In genomic region chr9:120212153-120212852, GRCh38 we compare ENCODE assay signal across 15 cellular contexts.
A peak's percentile ranks its signal among the peaks of the same experiment; 100 is the strongest.
DNase-seq lines count a peak whose midpoint lies in the region; ATAC-seq and TF ChIP-seq lines count a peak whose summit lies in the region.
"Had no signal": no experiment of that assay in that cellular context is flagged by ENCODE, and none has a peak within 500 bp of the region (broad histone marks: within the 10 kb centered on the region; RNA-seq: fewer than 3 reads in every experiment).

No MANE protein-coding gene starts in this region.

- H3K36me3 Mint-ChIP-seq in activated T-cell treated with anti-CD3 and anti-CD28 coated beads, Interleukin-2, amount 50 U/mL, for 4 hours (ENCODE audit: insufficient read depth) = no peaks in the 10 kb centered on the region

- no peak for TF ChIP-seq CTCF in GM13977 (IDR thresholded peaks at IDR 0.05; ENCODE audit: extremely low read depth, insufficient read depth, missing control alignments)

- peaks cover 9% of the 10 kb centered on the region for H3K27me3 Mint-ChIP-seq in activated T-cell treated with anti-CD3 and anti-CD28 coated beads, Interleukin-2, amount 50 U/mL, for 4 hours (ENCODE audit: low read depth)

- H3K4me1 Mint-ChIP-seq in activated T-cell treated with anti-CD3 and anti-CD28 coated beads, Interleukin-2, amount 50 U/mL, for 4 hours (ENCODE audit: low read depth) = no peaks in the 10 kb centered on the region

- in situ Hi-C loops in GM13977 (cut with MboI; ENCODE audit: low pct_unique_long_range_greater_than_20kb, low sequenced_read_pairs, unreplicated experiment) = no loop called here

- H3K4me3 Mint-ChIP-seq in activated T-cell treated with anti-CD3 and anti-CD28 coated beads, Interleukin-2, amount 50 U/mL, for 4 hours = no peak overlapping the region

- no peaks in the 10 kb centered on the region for H3K9me3 Mint-ChIP-seq in activated T-cell treated with anti-CD3 and anti-CD28 coated beads, Interleukin-2, amount 50 U/mL, for 4 hours

- peak; percentile 91 for ATAC-seq in GM19372 (IDR thresholded peaks at IDR 0.05; ENCODE audit: low read depth, unreplicated experiment)
- ATAC-seq in HG02678 (IDR thresholded peaks at IDR 0.05; ENCODE audit: unreplicated experiment) = peak; percentile 69
- peak; percentile 65 for ATAC-seq in HG03469 (IDR thresholded peaks at IDR 0.05; ENCODE audit: unreplicated experiment)
- no peak for ATAC-seq in activated T-cell treated with anti-CD3 and anti-CD28 coated beads, Interleukin-2, amount 50 U/mL, for 4 hours
- ATAC-seq in HG03095 (IDR thresholded peaks at IDR 0.05; ENCODE audit: unreplicated experiment) = no peak
- ATAC-seq in HG02798 (IDR thresholded peaks at IDR 0.05; ENCODE audit: poor library complexity, unreplicated experiment) = no peak
- ATAC-seq: right cardiac atrium had no signal

- DNase-seq in GM13977 (ENCODE audit: low spot score) (peak; percentile 10), kidney glomerular epithelial cell (lab: John Stamatoyannopoulos, UW) (no peak)
- no peak for DNase-seq in activated T-cell treated with anti-CD3 and anti-CD28 coated beads, Interleukin-2, amount 50 U/mL, for 4 hours
- DNase-seq: islet precursor cell, midbrain, NCI-H2029 treated with DMSO at 0.1 percent for 48 hours, NCI-H748 treated with DMSO at 0.1 percent for 48 hours, right cardiac atrium, SW 1271, WERI-Rb-1 had no signal

Comparison
In these comparisons a context has a peak if more than half of its experiments do, and no peak if none do; other contexts are left out.
1. ATAC-seq: peak in GM19372 (single experiment), HG02678 (single experiment) and HG03469 (single experiment); none in activated T-cell treated with anti-CD3 and anti-CD28 coated beads, Interleukin-2, amount 50 U/mL, for 4 hours (0 of 2), HG03095 (single experiment) and HG02798 (single experiment).